ENCODE assay signal across 8 cellular contexts in genomic region chr11:122294041-122294440, GRCh38.
"Had no signal": no experiment of that assay in that cellular context is flagged by ENCODE, and none has a peak within 500 bp of the region (broad histone marks: within the 10 kb centered on the region; RNA-seq: fewer than 3 reads in every experiment).

No MANE protein-coding gene starts in this region.

- H3K27ac Mint-ChIP-seq: H9 had no signal

- H3K4me3 ChIP-seq: GM23248, K562 had no signal

- H3K27ac ChIP-seq: GM23248 had no signal

- H3K4me1 Mint-ChIP-seq: H9 had no signal

- ATAC-seq: K562 had no signal

- DNase-seq: GOT3, H9, HCEC 1CT, KG1 had no signal

- H3K4me3 Mint-ChIP-seq: H9 had no signal

- FAIRE-seq: H54, HTR-8/SVneo, K562 had no signal

- H3K9ac ChIP-seq: GM23248 had no signal

- H2AFZ ChIP-seq: GM23248 had no signal
